Comparison of ENCODE assay signal across 8 cellular contexts in the genomic region with DNA sequence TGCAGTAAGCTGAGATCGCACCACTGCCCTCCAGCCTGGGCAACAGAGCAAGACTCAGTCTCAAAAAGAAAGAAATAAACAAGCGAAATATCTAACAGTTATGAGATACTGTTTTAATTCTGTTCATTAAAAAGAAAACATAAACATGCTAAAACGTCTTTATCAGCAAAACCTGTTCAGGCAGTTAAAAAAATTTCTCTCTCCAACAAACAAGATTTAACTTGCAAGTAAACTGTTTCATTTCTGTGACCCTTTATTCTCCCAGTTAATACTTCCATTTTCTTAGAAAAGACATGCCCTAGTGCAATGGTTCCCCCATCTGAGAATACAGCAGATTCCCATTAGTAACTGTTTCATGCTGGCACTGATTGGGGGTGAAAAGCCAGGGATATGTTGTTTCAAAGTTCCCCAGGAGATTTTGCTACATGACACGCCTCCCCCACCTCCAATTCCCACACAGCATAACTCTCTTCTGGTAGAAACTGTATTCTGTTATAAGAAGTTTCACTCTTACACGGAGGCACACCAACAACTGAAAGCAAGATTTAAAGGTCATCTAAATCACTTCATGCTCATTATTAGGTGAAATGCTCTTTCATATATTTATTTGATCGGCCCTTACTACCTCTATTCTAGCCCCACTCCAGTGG. TPM values are rescaled to one million over a fixed set of nuclear protein-coding genes. Genes with fewer than 3 reads are reported as not detected.
A peak's percentile ranks its signal among the peaks of the same experiment; 100 is the strongest.
DNase-seq lines count a peak whose midpoint lies in the region; ATAC-seq and TF ChIP-seq lines count a peak whose summit lies in the region.

No MANE protein-coding gene starts in this region.

- H3K18ac ChIP-seq in mesenchymal stem cell (ENCODE audit: low read depth in 1 of 2, low read length in 2 of 2), result no peak overlapping the region

- H3K27me3 Mint-ChIP-seq in T-cell, result no peaks in the 10 kb centered on the region
- no peaks in the 10 kb centered on the region for H3K27me3 Mint-ChIP-seq in natural killer cell (ENCODE audit: low read depth in 2 of 2)

- no peak for TF ChIP-seq POLR2A in uterus (IDR thresholded peaks at IDR 0.05)

- no peak overlapping the region for H2BK5ac ChIP-seq in mesenchymal stem cell (ENCODE audit: low read depth, low read length, poor library complexity, severe bottlenecking)

- peak overlapping the region; percentile 11 to 53 (median 46) for H3K4me3 Mint-ChIP-seq in T-cell
- H3K4me3 Mint-ChIP-seq in natural killer cell, result peak overlapping the region; percentile 41

- no peak overlapping the region for H2BK15ac ChIP-seq in mesenchymal stem cell (ENCODE audit: low read depth, poor library complexity, severe bottlenecking)

- no peak overlapping the region for H3K23ac ChIP-seq in mesenchymal stem cell (ENCODE audit: low read length in 2 of 2)

- ATAC-seq in GM18517 (IDR thresholded peaks at IDR 0.05; ENCODE audit: unreplicated experiment) (peak; percentile 75), HG02610 (IDR thresholded peaks at IDR 0.05; ENCODE audit: unreplicated experiment) (peak; percentile 80), T-cell (replicated peaks in 1 of 4) (peak in 1 of 4 experiments; percentile 11), natural killer cell (peak in 1 of 3 donors; percentile 17)

- no peak overlapping the region for H4K91ac ChIP-seq in mesenchymal stem cell (ENCODE audit: low read length)

- H3K4me1 Mint-ChIP-seq in T-cell, result peaks cover 87 to 92% (median 90%) of the 10 kb centered on the region in 3 donors
- peaks cover 69 to 72% of the 10 kb centered on the region in 2 donors for H3K4me1 Mint-ChIP-seq in natural killer cell

- no peak overlapping the region for H3K4ac ChIP-seq in mesenchymal stem cell (ENCODE audit: low read depth in 1 of 2, low read length in 2 of 2)

- no peak overlapping the region for H3K27ac ChIP-seq in uterus
- H3K27ac ChIP-seq in mesenchymal stem cell (ENCODE audit: low read length, poor library complexity, severe bottlenecking), result no peak overlapping the region

- no peak overlapping the region for H3K4me2 ChIP-seq in mesenchymal stem cell (ENCODE audit: low read length, poor library complexity, severe bottlenecking)

- H2BK12ac ChIP-seq in mesenchymal stem cell (ENCODE audit: low read length in 2 of 2), result no peak overlapping the region

- H3K36me3 Mint-ChIP-seq in T-cell (peaks cover 22% of the 10 kb centered on the region), natural killer cell (no peaks in the 10 kb centered on the region)

- H3K9me3 ChIP-seq in uterus, result no peaks in the 10 kb centered on the region
- no peaks in the 10 kb centered on the region for H3K9me3 ChIP-seq in mesenchymal stem cell (ENCODE audit: control insufficient read depth, low read length)

- H3K4me3 ChIP-seq in uterus (no peak overlapping the region), mesenchymal stem cell (ENCODE audit: insufficient read depth in 1 of 2, low read depth in 1 of 2, low read length in 2 of 2) (no peak overlapping the region)

- intact Hi-C loops in natural killer cell (cut with micrococcal nuclease) (no loop called here), uterus (cut with DNase I; ENCODE audit: low total_unique reads) (no loop called here), posterior vena cava (cut with DNase I) (no loop called here)

- H3K27ac Mint-ChIP-seq in T-cell (peak overlapping the region; percentile 87 to 90), natural killer cell (peak overlapping the region; percentile 85 to 88)

- no peak overlapping the region for H4K8ac ChIP-seq in mesenchymal stem cell (ENCODE audit: low read length)

- H2BK120ac ChIP-seq in mesenchymal stem cell (ENCODE audit: low read depth, low read length), result no peak overlapping the region

- POLR2A ChIA-PET in T-cell (lab: Charles Lee), result interaction anchor here (1.0 to 1.5 kb wide), 5 partner anchors 8 to 17 kb away, joined by 3 to 14 read pairs (median 4); no protein-coding TSS in a partner anchor

- H3K36me3 ChIP-seq in uterus (no peaks in the 10 kb centered on the region), mesenchymal stem cell (ENCODE audit: control insufficient read depth in 1 of 2, insufficient read depth in 2 of 2, low read depth in 1 of 2, low read length in 2 of 2) (peaks cover 0 to 18% of the 10 kb centered on the region in 2 experiments)

- H2AK5ac ChIP-seq in mesenchymal stem cell (ENCODE audit: low read length, severe bottlenecking), result no peak overlapping the region

- DNase-seq in T-cell, result no peak
- DNase-seq in natural killer cell, result no peak
- no peak for DNase-seq in uterus
- DNase-seq in posterior vena cava (ENCODE audit: low spot score), result no peak
- DNase-seq in mesenchymal stem cell, result no peak
- no peak for DNase-seq in activated CD8-positive, alpha-beta memory T cell treated with anti-CD3 and anti-CD28 coated beads, Interleukin-2, amount 50 U/mL, for 4 hours

- WGBS in mesenchymal stem cell, result 84% methylated on average over 3 of the region's 6 CpGs

- H3K4me1 ChIP-seq in uterus (peaks cover 0 to under 1% of the 10 kb centered on the region in 2 donors), mesenchymal stem cell (ENCODE audit: control insufficient read depth, insufficient read depth, low read depth, low read length) (peaks cover 3% of the 10 kb centered on the region)

- no peak overlapping the region for H3K14ac ChIP-seq in mesenchymal stem cell (ENCODE audit: low read length in 2 of 2)

- no peak for TF ChIP-seq CTCF in natural killer cell (IDR thresholded peaks at IDR 0.05)
- TF ChIP-seq CTCF in uterus (IDR thresholded peaks at IDR 0.05), result no peak

- H3K9me3 Mint-ChIP-seq in T-cell (no peaks in the 10 kb centered on the region), natural killer cell (no peaks in the 10 kb centered on the region)

- no peak overlapping the region for H2AFZ ChIP-seq in mesenchymal stem cell (ENCODE audit: low read depth, low read length)

- H3K27me3 ChIP-seq in uterus (no peaks in the 10 kb centered on the region), mesenchymal stem cell (ENCODE audit: control insufficient read depth in 1 of 2, insufficient read depth in 1 of 2, low read length in 2 of 2) (no peaks in the 10 kb centered on the region)

- H3K79me1 ChIP-seq in mesenchymal stem cell (replicated peaks; ENCODE audit: low read length, poor library complexity, severe bottlenecking), result peaks cover 12% of the 10 kb centered on the region

- no peak overlapping the region for H3K9ac ChIP-seq in mesenchymal stem cell (ENCODE audit: low read length)

- CTCF ChIA-PET in T-cell (lab: Charles Lee), result interaction anchor here in 1 of 2 donors (0.5 to 2.3 kb wide), 8 partner anchors 11 to 73 kb away, joined by 3 to 9 read pairs (median 4); a partner anchor contains a TSS

RNA-seq across cellular contexts. Expression of a gene that starts 24.4 kb away (rescaled TPM):
- total RNA-seq in T-cell (100 to 1,000 TPM; 133 to 221 (median 146) TPM), natural killer cell (100 to 1,000 TPM; 174 to 216 (median 193) TPM), uterus (10 to 100 TPM; 61.5 to 96.1 (median 74.1) TPM), posterior vena cava (10 to 100 TPM; 56.2 to 56.3 TPM)
- polyA plus RNA-seq in mesenchymal stem cell (2013, experiment 1 of 2), result 50.1 TPM
- 49.3 TPM for polyA plus RNA-seq in mesenchymal stem cell (2013, experiment 2 of 2)
